ENCODE assay signal across 1 cellular context in the genomic region with DNA sequence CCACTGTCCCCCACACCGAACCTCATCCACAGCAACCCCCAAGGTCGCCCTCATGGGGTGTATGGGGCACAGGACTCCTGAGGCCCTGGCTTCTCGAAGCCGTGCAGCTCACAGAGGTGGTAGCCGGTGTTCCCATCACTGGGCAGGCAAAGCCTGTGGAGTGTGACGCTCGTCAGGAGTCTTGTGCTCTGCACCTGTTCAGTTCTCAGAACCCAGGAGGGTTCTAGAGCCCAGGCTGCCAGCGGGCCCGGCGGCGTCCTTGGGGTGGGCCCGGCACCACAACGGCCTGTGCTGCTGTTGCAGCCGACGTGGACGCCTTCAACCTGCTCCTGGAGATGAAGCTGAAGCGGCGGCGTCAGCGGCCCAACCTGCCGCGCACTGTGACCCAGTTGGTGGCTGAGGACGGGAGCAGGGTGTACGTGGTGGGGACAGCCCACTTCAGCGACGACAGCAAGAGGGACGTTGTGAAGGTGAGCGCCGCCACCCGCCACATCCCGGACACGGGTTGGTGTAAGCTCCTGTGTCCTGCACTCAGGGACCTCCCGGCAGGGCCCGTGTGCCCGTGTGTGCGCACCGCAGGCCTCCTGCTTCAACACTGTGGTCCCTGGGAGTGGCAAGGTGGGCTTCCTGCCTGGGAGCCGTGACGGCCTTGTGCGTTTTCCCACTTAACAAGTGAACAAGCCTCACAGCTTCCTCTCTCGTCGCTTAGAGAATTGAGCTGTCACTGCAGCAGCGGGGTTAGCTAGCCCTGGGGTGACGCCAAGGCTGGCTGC.
TF ChIP-seq lines count a peak whose summit lies in the region.

No MANE protein-coding gene starts in this region.

TF ChIP-seq in HepG2, 621 proteins besides CTCF, POLR2A, EP300 and RAD21:
- peak; percentile 46 for TF ChIP-seq RBFOX2 (IDR thresholded peaks at IDR 0.05; ENCODE audit: low read depth, low read length)
- TF ChIP-seq, protein P1, sequence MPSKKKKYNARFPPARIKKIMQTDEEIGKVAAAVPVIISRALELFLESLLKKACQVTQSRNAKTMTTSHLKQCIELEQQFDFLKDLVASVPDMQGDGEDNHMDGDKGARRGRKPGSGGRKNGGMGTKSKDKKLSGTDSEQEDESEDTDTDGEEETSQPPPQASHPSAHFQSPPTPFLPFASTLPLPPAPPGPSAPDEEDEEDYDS (CRISPR knock-in tag; IDR thresholded peaks at IDR 0.05) = no peak
- peak; percentile 41 for TF ChIP-seq AGO2 (optimal IDR thresholded peaks at IDR 0.05; ENCODE audit: low read depth, low read length)
TF ChIP-seq in HepG2: peak in this region for 2.
